14 cellular contexts compared by ENCODE assay signal in genomic region chr5:139644001-139644456, GRCh38. TPM values are rescaled to one million over a fixed set of nuclear protein-coding genes. Genes with fewer than 3 reads are reported as not detected.
DNase-seq lines count a peak whose midpoint lies in the region; ATAC-seq and TF ChIP-seq lines count a peak whose summit lies in the region.
"Had no signal": no experiment of that assay in that cellular context is flagged by ENCODE, and none has a peak within 500 bp of the region (broad histone marks: within the 10 kb centered on the region; RNA-seq: fewer than 3 reads in every experiment).

No MANE protein-coding gene starts in this region.

- intact Hi-C loops in left ventricle myocardium inferior (cut with micrococcal nuclease): no loop called here
- intact Hi-C loops in natural killer cell (cut with micrococcal nuclease): no loop called here

- H3K27ac ChIP-seq in left ventricle myocardium inferior (replicated peaks): no peak overlapping the region
- no peak overlapping the region for H3K27ac ChIP-seq in right atrium auricular region
- peak overlapping the region; percentile 83 for H3K27ac ChIP-seq in trophoblast cell (ENCODE audit: low read depth, low read length)
- no peak overlapping the region for H3K27ac ChIP-seq in Karpas-422 (ENCODE audit: low read length)
- H3K27ac ChIP-seq: GM23248 had no signal

- peak overlapping the region; percentile 82 for H4K8ac ChIP-seq in trophoblast cell (ENCODE audit: low read depth, low read length)

- H3K27me3 ChIP-seq in left ventricle myocardium inferior (ENCODE audit: low read depth) (no peaks in the 10 kb centered on the region), right atrium auricular region (no peaks in the 10 kb centered on the region), trophoblast cell (ENCODE audit: insufficient read depth, low read length) (no peaks in the 10 kb centered on the region), Karpas-422 (ENCODE audit: low read length) (peaks cover 2% of the 10 kb centered on the region; the same call in 1 of the 2 replicates)

- H3K4me1 Mint-ChIP-seq in glutamatergic neuron (ENCODE audit: low read depth, unreplicated experiment) (peaks cover 55% of the 10 kb centered on the region), natural killer cell (peaks cover 26 to 36% of the 10 kb centered on the region in 2 donors)

- H3K4me3 ChIP-seq in left ventricle myocardium inferior: no peak overlapping the region
- H3K4me3 ChIP-seq in right atrium auricular region: no peak overlapping the region
- no peak overlapping the region for H3K4me3 ChIP-seq in trophoblast cell (ENCODE audit: low read depth, low read length)
- H3K4me3 ChIP-seq in Karpas-422 (ENCODE audit: low read length): no peak overlapping the region
- H3K4me3 ChIP-seq: GM23248 had no signal

- DNase-seq in left ventricle myocardium inferior: peak; percentile 10
- no peak for DNase-seq in right atrium auricular region (ENCODE audit: low spot score)
- DNase-seq in glutamatergic neuron: no peak
- no peak for DNase-seq in trophoblast cell
- DNase-seq in natural killer cell: no peak
- DNase-seq in Karpas-422: no peak
- no peak for DNase-seq in dedifferentiated amniotic fluid mesenchymal stem cell (ENCODE audit: extremely low spot score)
- DNase-seq in AG08395 (ENCODE audit: low spot score): no peak
- DNase-seq: cortex of kidney, GM23248, NCI-H2227 treated with DMSO at 0.1 percent for 48 hours, T-helper 1 cell had no signal

- H2AK5ac ChIP-seq in trophoblast cell (ENCODE audit: low read length): peak overlapping the region; percentile 59

- no peak overlapping the region for H4K12ac ChIP-seq in trophoblast cell (ENCODE audit: low read depth, low read length)

- H3K23ac ChIP-seq in trophoblast cell (ENCODE audit: low read length): no peak overlapping the region

- H2AFZ ChIP-seq in trophoblast cell (ENCODE audit: insufficient read depth, low read length, poor library complexity) (peak overlapping the region; percentile 1), Karpas-422 (ENCODE audit: low read length) (no peak overlapping the region)
- H2AFZ ChIP-seq: GM23248 had no signal

- H3K9me3 ChIP-seq in left ventricle myocardium inferior (replicated peaks) (no peaks in the 10 kb centered on the region), right atrium auricular region (no peaks in the 10 kb centered on the region), trophoblast cell (ENCODE audit: insufficient read depth, low read depth, low read length) (no peaks in the 10 kb centered on the region), Karpas-422 (ENCODE audit: low read length) (no peaks in the 10 kb centered on the region)

- H3K9me3 Mint-ChIP-seq in glutamatergic neuron (ENCODE audit: unreplicated experiment) (peaks cover 23% of the 10 kb centered on the region), natural killer cell (no peaks in the 10 kb centered on the region)
- H3K9me3 Mint-ChIP-seq: activated naive CD4-positive, alpha-beta T cell treated with anti-CD3 and anti-CD28 coated beads, Interleukin-2, amount 50 U/mL, for 24 hours; naive thymus-derived CD8-positive, alpha-beta T cell had no signal

- H3K79me2 ChIP-seq in trophoblast cell (ENCODE audit: control insufficient read depth, insufficient read depth, low read length, poor library complexity): peaks cover 18% of the 10 kb centered on the region
- no peaks in the 10 kb centered on the region for H3K79me2 ChIP-seq in Karpas-422 (ENCODE audit: low read length)

- ATAC-seq in natural killer cell: no peak
- ATAC-seq: naive thymus-derived CD8-positive, alpha-beta T cell had no signal

- peaks cover 46% of the 10 kb centered on the region for H3K79me1 ChIP-seq in trophoblast cell (ENCODE audit: low read length)

- peak overlapping the region; percentile 86 for H3K14ac ChIP-seq in trophoblast cell (ENCODE audit: low read length)

- H2BK120ac ChIP-seq in trophoblast cell (ENCODE audit: insufficient read depth, low read length, poor library complexity): peak overlapping the region; percentile 98

- H3K27ac Mint-ChIP-seq in glutamatergic neuron (ENCODE audit: unreplicated experiment) (peak overlapping the region; percentile 77), natural killer cell (peak overlapping the region in 1 of 2 donors; percentile 68)
- H3K27ac Mint-ChIP-seq: activated naive CD4-positive, alpha-beta T cell treated with anti-CD3 and anti-CD28 coated beads, Interleukin-2, amount 50 U/mL, for 24 hours had no signal

- no peak overlapping the region for H3K18ac ChIP-seq in trophoblast cell (ENCODE audit: low read length)

- H3K4me1 ChIP-seq in left ventricle myocardium inferior (peaks cover 47% of the 10 kb centered on the region), right atrium auricular region (peaks cover 0 to 37% of the 10 kb centered on the region in 2 donors), trophoblast cell (ENCODE audit: control insufficient read depth in 1 of 2, insufficient read depth in 2 of 2, low read length in 2 of 2) (peaks cover 50 to 61% of the 10 kb centered on the region in 2 experiments), Karpas-422 (ENCODE audit: low read length) (peaks cover 21% of the 10 kb centered on the region)

- H4K20me1 ChIP-seq in Karpas-422 (ENCODE audit: insufficient read depth, low read depth, low read length): peaks cover 26% of the 10 kb centered on the region

- WGBS in trophoblast cell (ENCODE audit: extremely low coverage, insufficient coverage, insufficient read length): no CpG with 5 or more reads among the region's 5 CpGs

- peaks cover 11% of the 10 kb centered on the region for H3K27me3 Mint-ChIP-seq in glutamatergic neuron (ENCODE audit: unreplicated experiment)
- H3K27me3 Mint-ChIP-seq in natural killer cell (ENCODE audit: low read depth in 2 of 2): no peaks in the 10 kb centered on the region

- H3K36me3 ChIP-seq in left ventricle myocardium inferior: no peaks in the 10 kb centered on the region
- no peaks in the 10 kb centered on the region for H3K36me3 ChIP-seq in right atrium auricular region
- no peaks in the 10 kb centered on the region for H3K36me3 ChIP-seq in trophoblast cell (ENCODE audit: control insufficient read depth in 1 of 2, insufficient read depth in 2 of 2, low read length in 2 of 2)
- H3K36me3 ChIP-seq in Karpas-422 (ENCODE audit: insufficient read depth, low read length): no peaks in the 10 kb centered on the region

- peak overlapping the region; percentile 37 for H2BK5ac ChIP-seq in trophoblast cell (ENCODE audit: low read depth, low read length, poor library complexity)

- no peaks in the 10 kb centered on the region for H3K36me3 Mint-ChIP-seq in glutamatergic neuron (ENCODE audit: unreplicated experiment)
- H3K36me3 Mint-ChIP-seq in natural killer cell: no peaks in the 10 kb centered on the region
- H3K36me3 Mint-ChIP-seq: activated naive CD4-positive, alpha-beta T cell treated with anti-CD3 and anti-CD28 coated beads, Interleukin-2, amount 50 U/mL, for 24 hours; naive thymus-derived CD8-positive, alpha-beta T cell had no signal

- H3K4me2 ChIP-seq in trophoblast cell (ENCODE audit: low read length) (no peak overlapping the region), Karpas-422 (ENCODE audit: low read depth, low read length, poor library complexity, severe bottlenecking) (no peak overlapping the region)

- H3K9ac ChIP-seq in trophoblast cell (ENCODE audit: low read length) (no peak overlapping the region), Karpas-422 (ENCODE audit: low read length) (no peak overlapping the region)
- H3K9ac ChIP-seq: GM23248 had no signal

- peak overlapping the region; percentile 13 for H3K4ac ChIP-seq in trophoblast cell (ENCODE audit: low read depth, low read length)

- H3K9me2 ChIP-seq in Karpas-422 (replicated peaks; ENCODE audit: insufficient read depth, low read length): no peaks in the 10 kb centered on the region

- peak overlapping the region; percentile 73 for H2BK12ac ChIP-seq in trophoblast cell (ENCODE audit: low read length)

- peak overlapping the region; percentile 79 for H3K4me3 Mint-ChIP-seq in glutamatergic neuron (ENCODE audit: unreplicated experiment)
- H3K4me3 Mint-ChIP-seq in natural killer cell: no peak overlapping the region
- H3K4me3 Mint-ChIP-seq: activated naive CD4-positive, alpha-beta T cell treated with anti-CD3 and anti-CD28 coated beads, Interleukin-2, amount 50 U/mL, for 24 hours; naive thymus-derived CD8-positive, alpha-beta T cell had no signal

- H4K91ac ChIP-seq in trophoblast cell (ENCODE audit: low read depth, low read length): peak overlapping the region; percentile 98

- no peak for TF ChIP-seq CTCF in left ventricle myocardium inferior (IDR thresholded peaks at IDR 0.05; ENCODE audit: borderline replicate concordance)
- no peak for TF ChIP-seq CTCF in right atrium auricular region (IDR thresholded peaks at IDR 0.05)
- TF ChIP-seq CTCF in glutamatergic neuron (IDR thresholded peaks at IDR 0.05; ENCODE audit: partially characterized antibody, unreplicated experiment): no peak
- no peak for TF ChIP-seq CTCF in natural killer cell (IDR thresholded peaks at IDR 0.05)

RNA-seq across cellular contexts. Expression of gene CXXC5, which starts 4.1 kb away (rescaled TPM):
- 56.9 TPM for total RNA-seq in left ventricle myocardium inferior
- 10 to 100 TPM; 57.9 to 59.5 TPM for total RNA-seq in right atrium auricular region
- 130 TPM for total RNA-seq in glutamatergic neuron (ENCODE audit: unreplicated experiment)
- 101 and 105 TPM in 2 replicates for polyA plus RNA-seq in trophoblast cell (2013)
- 100 to 1,000 TPM in 1 of 3 donors, 10 to 100 TPM in 2; 75.6 to 124 (median 84.8) TPM for total RNA-seq in natural killer cell
- total RNA-seq in Karpas-422 (2014; rRNA removed; shearing (Covaris generic); ENCODE audit: low replicate concordance): 2.8 and 2.9 TPM in 2 replicates

Comparison
In these comparisons a context has a peak if more than half of its experiments do, and no peak if none do; other contexts are left out.
1. RNA of gene CXXC5, which starts 4.1 kb away (total RNA-seq): 130 TPM in glutamatergic neuron (single experiment), 75.6 to 124 TPM in natural killer cell, 57.9 to 59.5 TPM in right atrium auricular region and 56.9 TPM in left ventricle myocardium inferior (single experiment); 2.8 to 2.9 TPM in Karpas-422; every median in the first group is over 10 times any median in the second.